In genomic region chr2:147879846-147880245, GRCh38 we compare ENCODE assay signal across 36 cellular contexts.
"Had no signal": no experiment of that assay in that cellular context is flagged by ENCODE, and none has a peak within 500 bp of the region (broad histone marks: within the 10 kb centered on the region; RNA-seq: fewer than 3 reads in every experiment).

No MANE protein-coding gene starts in this region.

- H3K27ac ChIP-seq: adrenal gland, body of pancreas, brain microvascular endothelial cell, VCaP had no signal

- ATAC-seq: activated CD8-positive, alpha-beta T cell treated with anti-CD3 and anti-CD28 coated beads for 36 hours; activated naive CD4-positive, alpha-beta T cell treated with anti-CD3 and anti-CD28 coated beads, Interleukin-2, amount 50 U/mL, for 72 hours; activated T-cell treated with anti-CD3 and anti-CD28 coated beads, Interleukin-2, amount 50 U/mL, for 4 hours; activated T-cell treated with anti-CD3 and anti-CD28 coated beads, Interleukin-2, amount 50 U/mL, for 72 hours; activated T-helper 17 cell treated with anti-CD3 and anti-CD28 coated beads, Interleukin-2, amount 50 U/mL, for 72 hours; body of pancreas; T-cell had no signal

- FAIRE-seq: astrocyte, TTC549 had no signal

- H3K4me3 ChIP-seq: adrenal gland, body of pancreas, breast epithelium had no signal

- H3K27ac Mint-ChIP-seq: activated B cell treated with CpG ODN at 0.5 μM for 24 hours; activated CD4-positive, alpha-beta memory T cell treated with anti-CD3 and anti-CD28 coated beads for 36 hours; activated CD4-positive, alpha-beta T cell treated with anti-CD3 and anti-CD28 coated beads, Interleukin-2, amount 10 ng/mL, durations not matched to agents 24 days and 14 days; activated CD8-positive, alpha-beta T cell treated with anti-CD3 and anti-CD28 coated beads for 36 hours; activated naive CD4-positive, alpha-beta T cell treated with anti-CD3 and anti-CD28 coated beads for 36 hours; activated naive CD4-positive, alpha-beta T cell treated with anti-CD3 and anti-CD28 coated beads, Interleukin-2, amount 50 U/mL, for 72 hours; activated naive CD8-positive, alpha-beta T cell treated with anti-CD3 and anti-CD28 coated beads for 36 hours; activated T-helper 1 cell treated with anti-CD3 and anti-CD28 coated beads, Interleukin-12 subunit alpha, Interleukin-12 subunit beta, Interleukin-2, Interleukin-4 antibody, amounts not matched to agents 30 ng/mL and 10 ng/mL and 1 ng/mL, durations not matched to agents 14 hours and 24 hours and 36 hours; activated T-helper 17 cell treated with anti-CD3 and anti-CD28 coated beads, Interleukin-2, amount 50 U/mL, for 72 hours; T-helper 2 cell treated with Interferon-gamma antibody and Interleukin-4, amounts not matched to agents 5 μg/mL and 100 μg/mL, for 36 hours had no signal

- H3K36me3 Mint-ChIP-seq: activated CD4-positive, alpha-beta memory T cell treated with anti-CD3 and anti-CD28 coated beads for 36 hours; activated naive CD4-positive, alpha-beta T cell treated with anti-CD3 and anti-CD28 coated beads, Interleukin-2, amount 50 U/mL, for 72 hours; activated naive CD8-positive, alpha-beta T cell treated with anti-CD3 and anti-CD28 coated beads for 36 hours had no signal

- H3K27me3 Mint-ChIP-seq: activated B cell treated with CpG ODN at 0.5 μM for 24 hours; activated CD4-positive, alpha-beta memory T cell treated with anti-CD3 and anti-CD28 coated beads for 36 hours; activated CD4-positive, alpha-beta T cell treated with anti-CD3 and anti-CD28 coated beads, Interleukin-2, amount 10 ng/mL, durations not matched to agents 24 days and 14 days; activated CD8-positive, alpha-beta T cell treated with anti-CD3 and anti-CD28 coated beads for 36 hours; activated naive CD8-positive, alpha-beta T cell treated with anti-CD3 and anti-CD28 coated beads for 36 hours; activated T-helper 17 cell treated with anti-CD3 and anti-CD28 coated beads, Interleukin-2, amount 50 U/mL, for 72 hours; T-cell had no signal

- H3K9me3 ChIP-seq: adrenal gland, body of pancreas, breast epithelium had no signal

- DNase-seq: activated B cell treated with CpG ODN at 0.5 μM for 24 hours; activated CD4-positive, alpha-beta memory T cell treated with anti-CD3 and anti-CD28 coated beads for 36 hours; activated CD4-positive, alpha-beta T cell treated with anti-CD3 and anti-CD28 coated beads for 4 hours; activated CD4-positive, alpha-beta T cell treated with anti-CD3 and anti-CD28 coated beads, Interleukin-2, amount 10 ng/mL, durations not matched to agents 24 days and 14 days; activated CD4-positive, alpha-beta T cell treated with anti-CD3 and anti-CD28 coated beads, Interleukin-2, amount 50 U/mL, for 1 hour; activated CD4-positive, alpha-beta T cell treated with anti-CD3 and anti-CD28 coated beads, Interleukin-2, amount 50 U/mL, for 4 hours; activated CD4-positive, CD25-positive, alpha-beta regulatory T cell treated with anti-CD3 and anti-CD28 coated beads, Interleukin-2, amount 50 U/mL, for 72 hours; activated CD8-positive, alpha-beta memory T cell treated with anti-CD3 and anti-CD28 coated beads, Interleukin-2, amount 50 U/mL, for 4 hours; activated CD8-positive, alpha-beta T cell treated with anti-CD3 and anti-CD28 coated beads for 36 hours; activated effector memory CD4-positive, alpha-beta T cell treated with anti-CD3 and anti-CD28 coated beads, Interleukin-2, amount 50 U/mL, for 16 hours; activated gamma-delta T cell treated with Interleukin-2 at 50 U/mL for 16 hours; activated naive CD4-positive, alpha-beta T cell; activated naive CD4-positive, alpha-beta T cell treated with anti-CD3 and anti-CD28 coated beads for 36 hours; activated naive CD4-positive, alpha-beta T cell treated with anti-CD3 and anti-CD28 coated beads, Interleukin-2, amount 50 U/mL, for 16 hours; activated naive CD8-positive, alpha-beta T cell treated with anti-CD3 and anti-CD28 coated beads for 36 hours; activated T-cell treated with anti-CD3 and anti-CD28 coated beads for 4 hours; activated T-cell treated with anti-CD3 and anti-CD28 coated beads, Interleukin-2, amount 50 U/mL, for 1 hour; activated T-cell treated with anti-CD3 and anti-CD28 coated beads, Interleukin-2, amount 50 U/mL, for 4 hours; activated T-cell treated with anti-CD3 and anti-CD28 coated beads, Interleukin-2, amount 50 U/mL, for 72 hours; adrenal gland; amniotic stem cell; aorta; body of pancreas; brain microvascular endothelial cell; central memory CD4-positive, alpha-beta T cell; T-cell; T-helper 2 cell; T-helper 9 cell had no signal

- H3K36me3 ChIP-seq: adrenal gland, brain microvascular endothelial cell, breast epithelium had no signal

- H3K4me3 Mint-ChIP-seq: activated B cell treated with CpG ODN at 0.5 μM for 24 hours; activated CD4-positive, alpha-beta memory T cell treated with anti-CD3 and anti-CD28 coated beads for 36 hours; activated CD4-positive, alpha-beta T cell treated with anti-CD3 and anti-CD28 coated beads, Interleukin-2, amount 10 ng/mL, durations not matched to agents 24 days and 14 days; activated CD8-positive, alpha-beta T cell treated with anti-CD3 and anti-CD28 coated beads for 36 hours; activated naive CD4-positive, alpha-beta T cell treated with anti-CD3 and anti-CD28 coated beads for 36 hours; activated naive CD8-positive, alpha-beta T cell treated with anti-CD3 and anti-CD28 coated beads for 36 hours; activated T-cell treated with anti-CD3 and anti-CD28 coated beads, Interleukin-2, amount 50 U/mL, for 4 hours; activated T-cell treated with anti-CD3 and anti-CD28 coated beads, Interleukin-2, amount 50 U/mL, for 72 hours; activated T-helper 1 cell treated with anti-CD3 and anti-CD28 coated beads, Interleukin-12 subunit alpha, Interleukin-12 subunit beta, Interleukin-2, Interleukin-4 antibody, amounts not matched to agents 30 ng/mL and 10 ng/mL and 1 ng/mL, durations not matched to agents 14 hours and 24 hours and 36 hours; activated T-helper 17 cell treated with anti-CD3 and anti-CD28 coated beads, Interleukin-2, amount 50 U/mL, for 72 hours; T-cell; T-helper 2 cell treated with Interferon-gamma antibody and Interleukin-4, amounts not matched to agents 5 μg/mL and 100 μg/mL, for 36 hours had no signal

- H3K27me3 ChIP-seq: adrenal gland, body of pancreas, brain microvascular endothelial cell, breast epithelium had no signal
